ENCODE assay signal across 27 cellular contexts in genomic region chr3:159800434-159801121, GRCh38. TPM values are rescaled to one million over a fixed set of nuclear protein-coding genes. Genes with fewer than 3 reads are reported as not detected.
DNase-seq lines count a peak whose midpoint lies in the region; ATAC-seq and TF ChIP-seq lines count a peak whose summit lies in the region.
"Had no signal": no experiment of that assay in that cellular context is flagged by ENCODE, and none has a peak within 500 bp of the region (broad histone marks: within the 10 kb centered on the region; RNA-seq: fewer than 3 reads in every experiment).

No MANE protein-coding gene starts in this region.

- H3K4me3 ChIP-seq in mammary epithelial cell (replicated peaks in 1 of 3; ENCODE audit: insufficient read depth in 1 of 3, low read depth in 2 of 3, low read length in 3 of 3) (no peak overlapping the region), gastroesophageal sphincter (no peak overlapping the region), sigmoid colon (no peak overlapping the region)
- H3K4me3 ChIP-seq: A549, testis had no signal

- H3K27ac ChIP-seq in mammary epithelial cell (ENCODE audit: insufficient read depth, low read depth, low read length) (no peak overlapping the region), gastroesophageal sphincter (peak overlapping the region; percentile 86 to 100 (median 94)), sigmoid colon (peak overlapping the region; percentile 82 to 90 (median 86))
- H3K27ac ChIP-seq: A549, epithelial cell of prostate, KMS-11 had no signal

- TF ChIP-seq CTCF in MCF 10A (IDR thresholded peaks at IDR 0.05; ENCODE audit: unreplicated experiment) (no peak), mammary epithelial cell (conservative IDR thresholded peaks at IDR 0.05 in 1 of 2, IDR thresholded peaks at IDR 0.05 in 1 of 2; ENCODE audit: extremely low read depth in 1 of 2, insufficient read depth in 1 of 2, low read depth in 1 of 2, low read length in 2 of 2) (no peak), gastroesophageal sphincter (IDR thresholded peaks at IDR 0.05) (peak in 1 of 4 experiments; percentile 13), sigmoid colon (IDR thresholded peaks at IDR 0.05) (no peak)

- H3K79me2 ChIP-seq in mammary epithelial cell (ENCODE audit: insufficient read depth, low read length) = peaks cover 98% of the 10 kb centered on the region

- no peak overlapping the region for H3K4me2 ChIP-seq in mammary epithelial cell (ENCODE audit: insufficient read depth, low read depth, low read length)
- H3K4me2 ChIP-seq: A549, KMS-11 had no signal

- no peaks in the 10 kb centered on the region for H3K27me3 Mint-ChIP-seq in MCF 10A (ENCODE audit: insufficient read depth, unreplicated experiment)

- intact Hi-C loops in MCF 10A (cut with micrococcal nuclease) = no loop called here
- intact Hi-C loops in mammary epithelial cell (cut with micrococcal nuclease) = no loop called here
- intact Hi-C loops in sigmoid colon (cut with DNase I) = loop anchor here (5.0 to 10.0 kb wide), 2 partner anchors 523 to 594 kb away; partner anchors contain the start of genes IFT80 and SMC4

- TF ChIP-seq EP300 in gastroesophageal sphincter (IDR thresholded peaks at IDR 0.05) = no peak
- no peak for TF ChIP-seq EP300 in sigmoid colon (IDR thresholded peaks at IDR 0.05)

- CTCF ChIA-PET in MCF 10A (lab: Yijun Ruan, JAX) = interaction anchor here (0.6 to 3.9 kb wide), 16 partner anchors 13 to 1422 kb away, joined by 3 to 15 read pairs (median 4); no protein-coding TSS in a partner anchor
- CTCF ChIA-PET in mammary epithelial cell (lab: Charles Lee; ENCODE audit: low non-redundant PET) = no interaction called here

- no peaks in the 10 kb centered on the region for H3K36me3 ChIP-seq in mammary epithelial cell (ENCODE audit: insufficient read depth, low read length)
- H3K36me3 ChIP-seq in gastroesophageal sphincter = no peaks in the 10 kb centered on the region
- H3K36me3 ChIP-seq in sigmoid colon = no peaks in the 10 kb centered on the region
- H3K36me3 ChIP-seq: BE2C had no signal

- H3K4me1 Mint-ChIP-seq in MCF 10A (ENCODE audit: insufficient read depth, unreplicated experiment) = peaks cover 22% of the 10 kb centered on the region
- H3K4me1 Mint-ChIP-seq: naive thymus-derived CD4-positive, alpha-beta T cell had no signal

- no peaks in the 10 kb centered on the region for H3K36me3 Mint-ChIP-seq in MCF 10A (ENCODE audit: insufficient read depth, unreplicated experiment)
- H3K36me3 Mint-ChIP-seq: naive thymus-derived CD4-positive, alpha-beta T cell had no signal

- H2AFZ ChIP-seq in mammary epithelial cell (ENCODE audit: low read depth, low read length) = no peak overlapping the region

- 58% methylated on average over 5 of the region's 5 CpGs for WGBS in mammary epithelial cell (ENCODE audit: low coverage, missing lambda C conversion rate)
- WGBS in gastroesophageal sphincter (ENCODE audit: low coverage in 1 of 2), 2 donors = 47 to 55% methylated on average over 4 of the region's 5 CpGs
- WGBS in sigmoid colon, 2 donors = 79% methylated on average over 5 of the region's 5 CpGs

- POLR2A ChIA-PET in MCF 10A (lab: Yijun Ruan, JAX) = interaction anchor here (0.6 to 1.7 kb wide), 3 partner anchors 14 to 38 kb away, joined by 3 to 9 read pairs (median 8); no protein-coding TSS in a partner anchor

- no peaks in the 10 kb centered on the region for H3K9me3 Mint-ChIP-seq in MCF 10A (ENCODE audit: unreplicated experiment)
- H3K9me3 Mint-ChIP-seq: activated naive CD4-positive, alpha-beta T cell treated with anti-CD3 and anti-CD28 coated beads for 36 hours; activated T-cell treated with anti-CD3 and anti-CD28 coated beads, Interleukin-2, amount 50 U/mL, for 4 hours had no signal

- no peak for ATAC-seq in gastroesophageal sphincter
- no peak for ATAC-seq in GM18909 (IDR thresholded peaks at IDR 0.05; ENCODE audit: poor library complexity, unreplicated experiment)
- ATAC-seq: A549; activated T-cell treated with anti-CD3 and anti-CD28 coated beads, Interleukin-2, amount 50 U/mL, for 4 hours; naive thymus-derived CD4-positive, alpha-beta T cell; PC-3; right cardiac atrium had no signal

- H4K20me1 ChIP-seq in mammary epithelial cell (ENCODE audit: insufficient read depth, low read length) = no peaks in the 10 kb centered on the region

- H3K9me3 ChIP-seq in mammary epithelial cell (replicated peaks; ENCODE audit: insufficient read depth, low read length) (no peaks in the 10 kb centered on the region), gastroesophageal sphincter (no peaks in the 10 kb centered on the region), sigmoid colon (no peaks in the 10 kb centered on the region)
- H3K9me3 ChIP-seq: A549, BE2C, testis had no signal

- DNase-seq in MCF 10A (ENCODE audit: unreplicated experiment) = no peak
- DNase-seq in mammary epithelial cell = no peak
- DNase-seq in sigmoid colon = no peak
- DNase-seq in OCI-M2 (lab: John Stamatoyannopoulos, UW; ENCODE audit: unreplicated experiment) = no peak
- no peak for DNase-seq in NK-92 treated with Interleukin-12 subunit alpha and Interleukin-12 subunit beta, amount 100 ng/mL, for 24 hours (lab: John Stamatoyannopoulos, UW)
- DNase-seq in 8988T = no peak
- DNase-seq: activated CD4-positive, alpha-beta T cell treated with anti-CD3 and anti-CD28 coated beads for 1 hour; activated CD8-positive, alpha-beta memory T cell treated with anti-CD3 and anti-CD28 coated beads for 24 hours; activated naive CD4-positive, alpha-beta T cell treated with anti-CD3 and anti-CD28 coated beads for 36 hours; activated T-cell treated with anti-CD3 and anti-CD28 coated beads, Interleukin-2, amount 50 U/mL, for 4 hours; BE2C; mesendoderm; naive thymus-derived CD4-positive, alpha-beta T cell; NCI-H187; NCI-H526 treated with DMSO at 0.1 percent for 48 hours; occipital lobe; PC-3; right cardiac atrium; SHP77; stimulated activated CD8-positive, alpha-beta memory T cell treated with anti-CD3 and anti-CD28 coated beads, Interleukin-4, amount 100 ng/mL, for 48 hours; testis had no signal

- BruUV-seq in MCF 10A (replicated peaks; lab: Mats Ljungman, UMichigan) = no TSS peak
- BruUV-seq in mammary epithelial cell (replicated peaks; lab: Mats Ljungman, UMichigan) = no TSS peak

- no peaks in the 10 kb centered on the region for H3K27me3 ChIP-seq in mammary epithelial cell (ENCODE audit: insufficient read depth, low read length)
- H3K27me3 ChIP-seq in gastroesophageal sphincter = no peaks in the 10 kb centered on the region
- no peaks in the 10 kb centered on the region for H3K27me3 ChIP-seq in sigmoid colon
- H3K27me3 ChIP-seq: BE2C, testis had no signal

- peaks cover 40% of the 10 kb centered on the region for H3K4me1 ChIP-seq in mammary epithelial cell (ENCODE audit: insufficient read depth, low read length)
- peaks cover 28 to 99% (median 48%) of the 10 kb centered on the region in 3 donors for H3K4me1 ChIP-seq in gastroesophageal sphincter
- peaks cover 0 to 99% (median 88%) of the 10 kb centered on the region in 4 donors for H3K4me1 ChIP-seq in sigmoid colon
- H3K4me1 ChIP-seq: BE2C, testis had no signal

- in situ Hi-C loops in mammary epithelial cell (cut with MboI; ENCODE audit: low sequenced_read_pairs in 2 of 2) = loop anchor here in 1 of 2 donors (5.0 to 25.0 kb wide), 2 partner anchors 183 to 538 kb away; no protein-coding TSS in a partner anchor

- H3K27ac Mint-ChIP-seq in MCF 10A (ENCODE audit: low read depth, unreplicated experiment) = peak overlapping the region; percentile 14
- H3K27ac Mint-ChIP-seq: activated naive CD4-positive, alpha-beta T cell treated with anti-CD3 and anti-CD28 coated beads for 36 hours; naive thymus-derived CD4-positive, alpha-beta T cell had no signal

- dilution Hi-C loops in mammary epithelial cell (cut with HindIII; ENCODE audit: low sequenced_read_pairs) = loop anchor here (5.0 kb wide), 1 partner anchor 63 kb away; no protein-coding TSS in a partner anchor

- TF ChIP-seq POLR2A in gastroesophageal sphincter (IDR thresholded peaks at IDR 0.05) (no peak), sigmoid colon (IDR thresholded peaks at IDR 0.05) (no peak)

- H3K4me3 Mint-ChIP-seq in MCF 10A (ENCODE audit: unreplicated experiment) = no peak overlapping the region
- H3K4me3 Mint-ChIP-seq: activated naive CD4-positive, alpha-beta T cell treated with anti-CD3 and anti-CD28 coated beads for 36 hours; activated T-cell treated with anti-CD3 and anti-CD28 coated beads, Interleukin-2, amount 50 U/mL, for 4 hours; naive thymus-derived CD4-positive, alpha-beta T cell had no signal

- no peak overlapping the region for H3K9ac ChIP-seq in mammary epithelial cell (ENCODE audit: insufficient read depth, low read length)
- H3K9ac ChIP-seq: KMS-11 had no signal

RNA-seq across cellular contexts. Expression of gene SCHIP1, which starts 39.1 kb away (rescaled TPM):
- 1.2 and 5.9 TPM in 2 replicates for total RNA-seq in MCF 10A (2022)
- total RNA-seq in mammary epithelial cell = 1 to 10 TPM; 5.4 to 8.5 TPM
- polyA plus RNA-seq in mammary epithelial cell = 5.7 TPM
- polyA minus RNA-seq in mammary epithelial cell = 1.2 TPM
- total RNA-seq in gastroesophageal sphincter = 10 to 100 TPM; 19.6 to 47.1 (median 30.2) TPM
- 10 to 100 TPM; 19.9 to 44.1 (median 31.3) TPM for total RNA-seq in sigmoid colon
- polyA plus RNA-seq in sigmoid colon = 1 to 10 TPM in 2 of 3 donors, not detected in 1; 1.8 to 4.1 TPM
- total RNA-seq: activated naive CD4-positive, alpha-beta T cell treated with anti-CD3 and anti-CD28 coated beads for 36 hours; activated T-cell treated with anti-CD3 and anti-CD28 coated beads, Interleukin-2, amount 50 U/mL, for 4 hours; HT-29; naive thymus-derived CD4-positive, alpha-beta T cell had no signal
- polyA plus RNA-seq: naive thymus-derived CD4-positive, alpha-beta T cell had no signal
